ENCODE assay signal across 8 cellular contexts in genomic region chr7:66740980-66741705, GRCh38. TPM values are rescaled to one million over a fixed set of nuclear protein-coding genes. Genes with fewer than 3 reads are reported as not detected.
DNase-seq lines count a peak whose midpoint lies in the region; ATAC-seq and TF ChIP-seq lines count a peak whose summit lies in the region.
"Not testable (repeated sequence)": the region's sequence is repeated elsewhere in the genome, so short reads cannot be mapped to it uniquely, and the experiment has no call there.

No MANE protein-coding gene starts in this region.

- H3K36me3 Mint-ChIP-seq in naive B cell = not testable (repeated sequence)
- peaks cover 55% of the 10 kb centered on the region for H3K36me3 Mint-ChIP-seq in stimulated activated effector memory CD8-positive, alpha-beta T cell treated with anti-CD3 and anti-CD28 coated beads, Interleukin-12 subunit alpha, Interleukin-12 subunit beta, amount 100 ng/mL, for 72 hours

- not testable (repeated sequence) for H3K27me3 Mint-ChIP-seq in naive B cell

- peak overlapping the region; percentile 94 to 98 (median 97) for H3K4me3 Mint-ChIP-seq in naive B cell
- peak overlapping the region; percentile 94 for H3K4me3 Mint-ChIP-seq in stimulated activated effector memory CD8-positive, alpha-beta T cell treated with anti-CD3 and anti-CD28 coated beads, Interleukin-12 subunit alpha, Interleukin-12 subunit beta, amount 100 ng/mL, for 72 hours

- peak overlapping the region; percentile 95 to 99 (median 96) for H3K27ac Mint-ChIP-seq in naive B cell
- peak overlapping the region; percentile 97 for H3K27ac Mint-ChIP-seq in stimulated activated effector memory CD8-positive, alpha-beta T cell treated with anti-CD3 and anti-CD28 coated beads, Interleukin-12 subunit alpha, Interleukin-12 subunit beta, amount 100 ng/mL, for 72 hours

- peak overlapping the region; percentile 87 to 95 for H3K4me3 ChIP-seq in foreskin fibroblast (ENCODE audit: low read depth in 1 of 2, low read length in 2 of 2)

- TF ChIP-seq CTCF in foreskin fibroblast (IDR thresholded peaks at IDR 0.05; ENCODE audit: low read depth, low read length) = not testable (repeated sequence)

- DNase-seq in DMS53 treated with DMSO at 0.1 percent for 48 hours (lab: John Stamatoyannopoulos, UW; ENCODE audit: unreplicated experiment) = peak; percentile 56
- peak; percentile 50 for DNase-seq in HT1080 (ENCODE audit: low read depth)
- DNase-seq in SHP77 (lab: John Stamatoyannopoulos, UW) = peak; percentile 40 to 41
- DNase-seq in activated gamma-delta T cell treated with Interleukin-2 at 50 U/mL for 16 hours = peak; percentile 31
- DNase-seq in foreskin fibroblast = peak; percentile 23 to 64
- DNase-seq in naive B cell = peak; percentile 45
- DNase-seq in stimulated activated effector memory CD8-positive, alpha-beta T cell treated with anti-CD3 and anti-CD28 coated beads, Interleukin-12 subunit alpha, Interleukin-12 subunit beta, amount 100 ng/mL, for 72 hours (ENCODE audit: low spot score in 2 of 2) = peak; percentile 30 to 77

- ATAC-seq in GM21529 (IDR thresholded peaks at IDR 0.05; ENCODE audit: unreplicated experiment) (peak; percentile 40), naive B cell (ENCODE audit: low read depth in 2 of 2) (peak; percentile 9 to 11)
- ATAC-seq in stimulated activated effector memory CD8-positive, alpha-beta T cell treated with anti-CD3 and anti-CD28 coated beads, Interleukin-12 subunit alpha, Interleukin-12 subunit beta, amount 100 ng/mL, for 72 hours = peak; percentile 47

- H3K4me1 Mint-ChIP-seq in naive B cell = peaks cover 26 to 80% (median 64%) of the 10 kb centered on the region in 3 donors
- H3K4me1 Mint-ChIP-seq in stimulated activated effector memory CD8-positive, alpha-beta T cell treated with anti-CD3 and anti-CD28 coated beads, Interleukin-12 subunit alpha, Interleukin-12 subunit beta, amount 100 ng/mL, for 72 hours = peaks cover 25% of the 10 kb centered on the region

- not testable (repeated sequence) for H3K9me3 Mint-ChIP-seq in naive B cell; stimulated activated effector memory CD8-positive, alpha-beta T cell treated with anti-CD3 and anti-CD28 coated beads, Interleukin-12 subunit alpha, Interleukin-12 subunit beta, amount 100 ng/mL, for 72 hours

RNA-seq across cellular contexts. Expression of gene RABGEF1, which starts 0.6 kb away (rescaled TPM):
- 25.6 and 34.3 TPM in 2 replicates for total RNA-seq in HT1080 (2014; rRNA removed; shearing (Covaris generic))
- polyA plus RNA-seq in HT1080 (2015; cell fraction: cytosol; rRNA removed) = 21.7 and 30.4 TPM in 2 replicates
- 29.8 and 30.6 TPM in 2 replicates for polyA plus RNA-seq in HT1080 (2015; cell fraction: nucleus; rRNA removed)
- 10 to 100 TPM; 44.8 to 67.3 (median 55.9) TPM for polyA plus RNA-seq in naive B cell (ENCODE audit: low read depth in 6 of 6)

Comparison
In these comparisons a context has a peak if more than half of its experiments do, and no peak if none do; other contexts are left out.
1. Peak in every context shown above with its lines: DNase-seq, ATAC-seq and H3K4me3 ChIP-seq.